8 cellular contexts compared by ENCODE assay signal in genomic region chr5:17257705-17258273, GRCh38. TPM values are rescaled to one million over a fixed set of nuclear protein-coding genes. Genes with fewer than 3 reads are reported as not detected.
A peak's percentile ranks its signal among the peaks of the same experiment; 100 is the strongest.
DNase-seq lines count a peak whose midpoint lies in the region; ATAC-seq, FAIRE-seq and TF ChIP-seq lines count a peak whose summit lies in the region.

No MANE protein-coding gene starts in this region.

- FAIRE-seq in frontal cortex (lab: Jason Lieb, UNC): no peak

- ATAC-seq in GM18498 (IDR thresholded peaks at IDR 0.05; ENCODE audit: unreplicated experiment): peak; percentile 74
- peak; percentile 78 for ATAC-seq in GM21423 (IDR thresholded peaks at IDR 0.05; ENCODE audit: unreplicated experiment)
- ATAC-seq in HG03378 (IDR thresholded peaks at IDR 0.05; ENCODE audit: unreplicated experiment): peak; percentile 87

- no peaks in the 10 kb centered on the region for H3K4me1 ChIP-seq in sigmoid colon

- TF ChIP-seq CTCF in glutamatergic neuron (IDR thresholded peaks at IDR 0.05; ENCODE audit: partially characterized antibody, unreplicated experiment): no peak
- no peak for TF ChIP-seq CTCF in sigmoid colon (IDR thresholded peaks at IDR 0.05)

- no peak overlapping the region for H3K4me3 ChIP-seq in sigmoid colon

- peaks cover 0 to 2% (median 0%) of the 10 kb centered on the region in 4 donors for H3K9me3 ChIP-seq in sigmoid colon

- TF ChIP-seq EP300 in sigmoid colon (IDR thresholded peaks at IDR 0.05): no peak

- 27 to 70% methylated on average over 5 of the region's 5 CpGs for WGBS in sigmoid colon, 2 donors

- H3K27ac Mint-ChIP-seq in glutamatergic neuron (ENCODE audit: unreplicated experiment): peak overlapping the region; percentile 18

- H3K9me3 Mint-ChIP-seq in glutamatergic neuron (ENCODE audit: unreplicated experiment): peaks cover 25% of the 10 kb centered on the region

- peak overlapping the region; percentile 55 for H3K4me3 Mint-ChIP-seq in glutamatergic neuron (ENCODE audit: unreplicated experiment)

- no peaks in the 10 kb centered on the region for H3K27me3 ChIP-seq in sigmoid colon

- intact Hi-C loops in sigmoid colon (cut with DNase I): no loop called here

- H3K27ac ChIP-seq in sigmoid colon: no peak overlapping the region

- H3K4me1 Mint-ChIP-seq in glutamatergic neuron (ENCODE audit: low read depth, unreplicated experiment): peaks cover 78% of the 10 kb centered on the region

- TF ChIP-seq POLR2A in sigmoid colon (IDR thresholded peaks at IDR 0.05): no peak

- H3K36me3 ChIP-seq in sigmoid colon: no peaks in the 10 kb centered on the region

- H3K36me3 Mint-ChIP-seq in glutamatergic neuron (ENCODE audit: unreplicated experiment): peaks cover 12% of the 10 kb centered on the region

- peaks cover 21% of the 10 kb centered on the region for H3K27me3 Mint-ChIP-seq in glutamatergic neuron (ENCODE audit: unreplicated experiment)

- DNase-seq in glutamatergic neuron (no peak), frontal cortex (ENCODE audit: low spot score in 2 of 2) (no peak), sigmoid colon (no peak), NCI-H2196 treated with DMSO at 0.1 percent for 48 hours (lab: John Stamatoyannopoulos, UW; ENCODE audit: unreplicated experiment) (no peak), SKM-1 treated with dmso at 0.1 percent for 144 hours (lab: John Stamatoyannopoulos, UW; ENCODE audit: unreplicated experiment) (no peak)

RNA-seq across cellular contexts. Expression of gene BASP1, which starts 40.4 kb away (rescaled TPM):
- 832 TPM for total RNA-seq in glutamatergic neuron (ENCODE audit: unreplicated experiment)
- 411 TPM for total RNA-seq in frontal cortex
- 10 to 100 TPM in 2 of 4 donors, 1 to 10 TPM in 2; 8.6 to 12.2 (median 10.2) TPM for total RNA-seq in sigmoid colon
- polyA plus RNA-seq in sigmoid colon: 10 to 100 TPM in 2 of 3 donors, 1 to 10 TPM in 1; 7.4 to 18.6 (median 15.6) TPM

Comparison
In these comparisons a context has a peak if more than half of its experiments do, and no peak if none do; other contexts are left out.
1. RNA of gene BASP1, which starts 40.4 kb away (total RNA-seq): 832 TPM in glutamatergic neuron (single experiment) and 411 TPM in frontal cortex (single experiment); 8.6 to 12.2 TPM in sigmoid colon; every median in the first group is over 10 times any median in the second.
2. Peak in every context shown above with its lines, with median percentiles within 50 percentile points of each other: ATAC-seq.